In the genomic region with DNA sequence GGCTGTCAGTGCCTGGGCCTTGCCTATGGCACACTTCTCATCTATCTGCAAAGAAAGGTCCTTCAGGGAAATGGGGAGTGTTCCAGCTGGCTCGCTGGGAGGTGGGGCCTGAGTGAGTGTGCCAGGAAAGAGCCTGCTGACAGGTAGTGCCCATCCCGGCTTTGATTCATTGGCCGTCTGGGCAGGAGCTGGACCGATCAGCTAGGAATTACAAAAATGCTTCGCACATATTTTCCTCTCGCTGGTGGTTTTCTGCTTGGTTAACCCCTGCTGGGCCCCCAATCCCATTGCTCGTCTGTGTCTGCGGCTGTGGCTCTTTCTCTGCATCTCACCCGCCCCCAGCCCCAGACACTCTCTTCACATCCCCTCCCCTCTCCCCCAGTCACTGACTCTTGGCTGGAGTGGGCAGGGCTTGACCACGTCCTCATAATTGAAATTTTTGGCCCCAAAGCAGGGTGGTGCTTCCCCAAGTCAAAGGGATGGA, we compare ENCODE assay signal across 11 cellular contexts. TPM values are rescaled to one million over a fixed set of nuclear protein-coding genes. Genes with fewer than 3 reads are reported as not detected.
A peak's percentile ranks its signal among the peaks of the same experiment; 100 is the strongest.
DNase-seq lines count a peak whose midpoint lies in the region; FAIRE-seq and TF ChIP-seq lines count a peak whose summit lies in the region.
"Had no signal": no experiment of that assay in that cellular context is flagged by ENCODE, and none has a peak within 500 bp of the region (broad histone marks: within the 10 kb centered on the region; RNA-seq: fewer than 3 reads in every experiment).

No MANE protein-coding gene starts in this region.

- intact Hi-C loops in PC-9 (cut with micrococcal nuclease; ENCODE audit: unreplicated experiment), result loop anchor here (1.0 to 5.0 kb wide), 4 partner anchors 17 to 128 kb away; no protein-coding TSS in a partner anchor

- DNase-seq in ELF-1 (ENCODE audit: low read depth, low spot score) (peak; percentile 54), PC-9 (peak; percentile 91 to 98), endodermal cell (peak; percentile 74), neuronal stem cell (ENCODE audit: low spot score) (no peak), small intestine (no peak), NCI-H1436 (lab: John Stamatoyannopoulos, UW) (no peak), NCI-H2171 treated with DMSO at 0.1 percent for 48 hours (lab: John Stamatoyannopoulos, UW) (no peak), NCI-H345 treated with DMSO at 0.1 percent for 48 hours (lab: John Stamatoyannopoulos, UW; ENCODE audit: unreplicated experiment) (no peak)
- DNase-seq: activated T-cell treated with anti-CD3 and anti-CD28 coated beads, Interleukin-2, amount 50 U/mL, for 48 hours; naive B cell; NCI-H1417 had no signal

- H3K4me1 Mint-ChIP-seq in endodermal cell, result peaks cover 20% of the 10 kb centered on the region

- no peaks in the 10 kb centered on the region for H3K79me2 ChIP-seq in PC-9 (ENCODE audit: low read depth)

- H2AFZ ChIP-seq in PC-9 (no peak overlapping the region), neuronal stem cell (ENCODE audit: low read length) (peak overlapping the region; percentile 72)

- POLR2A ChIA-PET in PC-9 (lab: Charles Lee; ENCODE audit: unreplicated experiment), result interaction anchor here (0.6 to 0.7 kb wide), 6 partner anchors 10 to 34 kb away, joined by 3 to 20 read pairs (median 4); no protein-coding TSS in a partner anchor

- H3K4me3 ChIP-seq in PC-9, result no peak overlapping the region; the same call in 1 of the 2 replicates
- H3K4me3 ChIP-seq in endodermal cell (ENCODE audit: low read length), result no peak overlapping the region
- H3K4me3 ChIP-seq in neuronal stem cell (ENCODE audit: low read length in 2 of 2), result no peak overlapping the region
- H3K4me3 ChIP-seq in small intestine (ENCODE audit: low read depth in 1 of 2, low read length in 2 of 2), result no peak overlapping the region

- no peak overlapping the region for H3K4ac ChIP-seq in neuronal stem cell (ENCODE audit: low read length)

- H3K27me3 ChIP-seq in PC-9 (ENCODE audit: insufficient read depth, low read depth) (no peaks in the 10 kb centered on the region), endodermal cell (ENCODE audit: control insufficient read depth, insufficient read depth, low read length, poor library complexity, severe bottlenecking) (no peaks in the 10 kb centered on the region), neuronal stem cell (ENCODE audit: control insufficient read depth in 3 of 3, insufficient read depth in 3 of 3, low read depth in 1 of 3, low read length in 3 of 3) (no peaks in the 10 kb centered on the region), small intestine (ENCODE audit: control insufficient read depth in 2 of 2, insufficient read depth in 2 of 2, low read length in 2 of 2) (no peaks in the 10 kb centered on the region)

- H2AK5ac ChIP-seq in neuronal stem cell (ENCODE audit: low read depth, low read length), result peak overlapping the region; percentile 9

- no peak overlapping the region for H3K18ac ChIP-seq in neuronal stem cell (ENCODE audit: low read length)

- peaks cover 73% of the 10 kb centered on the region for H3K4me1 ChIP-seq in PC-9 (replicated peaks; ENCODE audit: insufficient read depth)
- peaks cover 3% of the 10 kb centered on the region for H3K4me1 ChIP-seq in endodermal cell (ENCODE audit: control insufficient read depth, insufficient read depth, low read length)
- H3K4me1 ChIP-seq in neuronal stem cell (ENCODE audit: control insufficient read depth in 2 of 2, insufficient read depth in 1 of 2, low read depth in 1 of 2, low read length in 2 of 2), result peaks cover 23 to 24% of the 10 kb centered on the region in 2 donors
- H3K4me1 ChIP-seq in small intestine (ENCODE audit: control insufficient read depth in 2 of 2, insufficient read depth in 1 of 2, low read depth in 1 of 2, low read length in 1 of 2), result no peaks in the 10 kb centered on the region

- no peak overlapping the region for H4K8ac ChIP-seq in neuronal stem cell (ENCODE audit: low read depth, low read length)

- no TSS peak for BruUV-seq in PC-9 (replicated peaks; lab: Mats Ljungman, UMichigan)

- H3K9me2 ChIP-seq in PC-9 (ENCODE audit: insufficient read depth), result no peaks in the 10 kb centered on the region

- no peak overlapping the region for H3K4me3 Mint-ChIP-seq in endodermal cell
- H3K4me3 Mint-ChIP-seq: naive B cell had no signal

- WGBS in endodermal cell (ENCODE audit: insufficient coverage in 1 of 2, insufficient read length in 1 of 2), 2 experiments, result 33 to 66% methylated on average over 8 to 10 of the region's 10 CpGs
- no CpG with 5 or more reads among the region's 10 CpGs for WGBS in neuronal stem cell (ENCODE audit: extremely low coverage in 2 of 2, insufficient read length in 2 of 2, insufficient replicate concordance in 1 of 2), 2 donors
- WGBS in small intestine, 3 donors, result 45 to 63% (median 58%) methylated on average over 10 of the region's 10 CpGs

- no peaks in the 10 kb centered on the region for H3K9me3 Mint-ChIP-seq in endodermal cell
- H3K9me3 Mint-ChIP-seq: naive B cell had no signal

- H3K4me2 ChIP-seq in PC-9 (peak overlapping the region; percentile 79), neuronal stem cell (ENCODE audit: insufficient read depth, low read length, poor library complexity, severe bottlenecking) (no peak overlapping the region)

- H3K36me3 ChIP-seq in PC-9 (ENCODE audit: low read depth) (no peaks in the 10 kb centered on the region), endodermal cell (ENCODE audit: control insufficient read depth, insufficient read depth, low read length) (no peaks in the 10 kb centered on the region), neuronal stem cell (replicated peaks in 1 of 2; ENCODE audit: control insufficient read depth in 2 of 2, insufficient read depth in 2 of 2, low read length in 2 of 2) (no peaks in the 10 kb centered on the region), small intestine (ENCODE audit: control insufficient read depth in 2 of 2, insufficient read depth in 2 of 2, low read length in 2 of 2) (no peaks in the 10 kb centered on the region)

- no peak overlapping the region for H2BK12ac ChIP-seq in neuronal stem cell (ENCODE audit: low read length)

- no peaks in the 10 kb centered on the region for H3K36me3 Mint-ChIP-seq in endodermal cell (ENCODE audit: low read depth)
- H3K36me3 Mint-ChIP-seq: naive B cell had no signal

- H3K23ac ChIP-seq in neuronal stem cell (ENCODE audit: low read depth, low read length, poor library complexity), result no peak overlapping the region

- H3K9ac ChIP-seq in endodermal cell (ENCODE audit: extremely low read depth, low read length, poor library complexity, severe bottlenecking) (no peak overlapping the region), neuronal stem cell (ENCODE audit: low read depth, low read length, poor library complexity) (no peak overlapping the region)

- H2BK120ac ChIP-seq in neuronal stem cell (ENCODE audit: low read depth, low read length), result no peak overlapping the region

- peaks cover 60% of the 10 kb centered on the region for H3F3A ChIP-seq in PC-9 (ENCODE audit: insufficient read depth, low read depth)

- H3K79me1 ChIP-seq in neuronal stem cell (ENCODE audit: low read depth, low read length), result no peaks in the 10 kb centered on the region

- H4K20me1 ChIP-seq in PC-9 (ENCODE audit: insufficient read depth), result no peaks in the 10 kb centered on the region

- no peaks in the 10 kb centered on the region for H3K9me3 ChIP-seq in PC-9 (ENCODE audit: insufficient read depth, low read depth)
- no peaks in the 10 kb centered on the region for H3K9me3 ChIP-seq in endodermal cell (ENCODE audit: control insufficient read depth, low read length)
- H3K9me3 ChIP-seq in neuronal stem cell (replicated peaks in 1 of 2; ENCODE audit: control insufficient read depth in 2 of 2, insufficient read depth in 1 of 2, low read depth in 1 of 2, low read length in 2 of 2), result peaks cover 0 to 5% of the 10 kb centered on the region in 2 donors
- no peaks in the 10 kb centered on the region for H3K9me3 ChIP-seq in small intestine (ENCODE audit: control insufficient read depth, low read depth)

- TF ChIP-seq CTCF in PC-9 (conservative IDR thresholded peaks at IDR 0.05) (no peak), endodermal cell (conservative IDR thresholded peaks at IDR 0.05) (no peak)

- H3K27me3 Mint-ChIP-seq in endodermal cell (ENCODE audit: insufficient read depth), result peaks cover 3% of the 10 kb centered on the region

- no peak overlapping the region for H3K27ac Mint-ChIP-seq in endodermal cell

- no peak overlapping the region for H4K91ac ChIP-seq in neuronal stem cell (ENCODE audit: low read depth, low read length, poor library complexity)

- no peak overlapping the region for H3K14ac ChIP-seq in neuronal stem cell (ENCODE audit: low read length)

- peak overlapping the region; percentile 95 for H3K27ac ChIP-seq in PC-9
- no peak overlapping the region for H3K27ac ChIP-seq in endodermal cell (ENCODE audit: low read depth, low read length)
- no peak overlapping the region for H3K27ac ChIP-seq in neuronal stem cell (replicated peaks; ENCODE audit: low read length)
- H3K27ac ChIP-seq in small intestine (ENCODE audit: low read depth in 1 of 2, low read length in 1 of 2), result no peak overlapping the region

- no peak for FAIRE-seq in small intestine (lab: Jason Lieb, UNC)

- CTCF ChIA-PET in PC-9 (lab: Charles Lee), result interaction anchor here (0.6 kb wide), 1 partner anchor 371 kb away, joined by 7 read pairs; a partner anchor contains a TSS

- no peak overlapping the region for H2BK15ac ChIP-seq in neuronal stem cell (ENCODE audit: low read length)

- no peak overlapping the region for H2BK5ac ChIP-seq in neuronal stem cell (ENCODE audit: low read length)

RNA-seq across cellular contexts. Expression of a gene that starts 10.8 kb away (rescaled TPM):
- total RNA-seq in PC-9 (2021) (17.2 and 17.4 TPM in 2 replicates), endodermal cell (under 1 TPM; 0.31 to 0.77 TPM)
- polyA plus RNA-seq in endodermal cell (2013, experiment 1 of 2), result 0.78 TPM
- polyA plus RNA-seq in endodermal cell (2013, experiment 2 of 2), result 0.87 TPM
- 1.4 TPM for polyA plus RNA-seq in neuronal stem cell (2013, experiment 1 of 2)
- polyA plus RNA-seq in neuronal stem cell (2013, experiment 2 of 2), result 1.4 TPM
- 1 to 10 TPM; 3.0 to 7.7 (median 4.2) TPM for polyA plus RNA-seq in small intestine

RNA-seq across cellular contexts. Expression of a gene that starts 30.9 kb away (rescaled TPM):
- total RNA-seq in PC-9 (2021) (not detected in 2 replicates), endodermal cell (not detected)
- not detected for polyA plus RNA-seq in endodermal cell (2013, experiment 1 of 2)
- polyA plus RNA-seq in endodermal cell (2013, experiment 2 of 2), result not detected
- 0.01 TPM for polyA plus RNA-seq in neuronal stem cell (2013, experiment 1 of 2)
- 0.04 TPM for polyA plus RNA-seq in neuronal stem cell (2013, experiment 2 of 2)
- polyA plus RNA-seq in small intestine, result under 1 TPM in 1 of 3 donors, not detected in 2; 0.55 TPM

RNA-seq across cellular contexts. Expression of a gene that starts 53.6 kb away (rescaled TPM):
- 10.6 and 11.1 TPM in 2 replicates for total RNA-seq in PC-9 (2021)
- 10 to 100 TPM; 19.2 to 19.5 TPM for total RNA-seq in endodermal cell
- polyA plus RNA-seq in endodermal cell (2013, experiment 1 of 2), result 8.4 TPM
- polyA plus RNA-seq in endodermal cell (2013, experiment 2 of 2), result 10.1 TPM
- 13.2 TPM for polyA plus RNA-seq in neuronal stem cell (2013, experiment 1 of 2)
- polyA plus RNA-seq in neuronal stem cell (2013, experiment 2 of 2), result 14.0 TPM
- 1 to 10 TPM; 2.0 to 7.0 (median 2.2) TPM for polyA plus RNA-seq in small intestine

Comparison
In these comparisons a context has a peak if more than half of its experiments do, and no peak if none do; other contexts are left out.
1. DNase-seq: peak in ELF-1 (single experiment), PC-9 (2 of 2) and endodermal cell (single experiment); none in neuronal stem cell (single experiment), small intestine (single experiment), NCI-H1436 (single experiment), NCI-H2171 treated with DMSO at 0.1 percent for 48 hours (single experiment) and NCI-H345 treated with DMSO at 0.1 percent for 48 hours (single experiment).
2. RNA of a gene that starts 10.8 kb away (total RNA-seq): 17.2 to 17.4 TPM in PC-9; 0.31 to 0.77 TPM in endodermal cell; every median in the first group is over 10 times any median in the second.